Comparison of ENCODE assay signal across 10 cellular contexts in genomic region chr20:58895099-58895795, GRCh38. TPM values are rescaled to one million over a fixed set of nuclear protein-coding genes. Genes with fewer than 3 reads are reported as not detected.
DNase-seq lines count a peak whose midpoint lies in the region; ATAC-seq, FAIRE-seq and TF ChIP-seq lines count a peak whose summit lies in the region.
"Had no signal": no experiment of that assay in that cellular context is flagged by ENCODE, and none has a peak within 500 bp of the region (broad histone marks: within the 10 kb centered on the region; RNA-seq: fewer than 3 reads in every experiment).

No MANE protein-coding gene starts in this region.

- H3K79me2 ChIP-seq in SK-N-SH (ENCODE audit: insufficient read depth) = peaks cover 87% of the 10 kb centered on the region

- ATAC-seq in SK-N-SH treated with all-trans-retinoic acid at 6 μM for 48 hours (no peak), HG02884 (IDR thresholded peaks at IDR 0.05; ENCODE audit: unreplicated experiment) (no peak)

- H3K27ac ChIP-seq in SK-N-SH (ENCODE audit: low read depth in 2 of 2, low read length in 1 of 2) = peak overlapping the region; percentile 92 to 97; a peak in 3 of 4 replicates
- H3K27ac ChIP-seq in WERI-Rb-1 = peak overlapping the region; percentile 23; the same call in 1 of the 2 replicates
- peak overlapping the region in 6 of 8 donors; percentile 1 to 99 (median 98) for H3K27ac ChIP-seq in spleen

- TF ChIP-seq CTCF in SK-N-SH (IDR thresholded peaks at IDR 0.05) (no peak), WERI-Rb-1 (IDR thresholded peaks at IDR 0.05; ENCODE audit: low read depth, low read length) (no peak), fibroblast of pulmonary artery (IDR thresholded peaks at IDR 0.05; ENCODE audit: low read length, missing control alignments) (no peak), spleen (IDR thresholded peaks at IDR 0.05 in 8 of 11, conservative IDR thresholded peaks at IDR 0.05 in 3 of 11) (no peak)

- H3K9me3 ChIP-seq in SK-N-SH (no peaks in the 10 kb centered on the region), WERI-Rb-1 (ENCODE audit: severe bottlenecking) (no peaks in the 10 kb centered on the region), spleen (no peaks in the 10 kb centered on the region)

- peaks cover 49% of the 10 kb centered on the region in 2 experiments for H3K36me3 ChIP-seq in SK-N-SH (replicated peaks in 1 of 2; ENCODE audit: control insufficient read depth in 1 of 2, insufficient read depth in 2 of 2, low read length in 1 of 2)
- H3K36me3 ChIP-seq in WERI-Rb-1 = peaks cover 58% of the 10 kb centered on the region
- H3K36me3 ChIP-seq in spleen = peaks cover 0 to 48% (median 10%) of the 10 kb centered on the region in 6 donors

- H3K27me3 ChIP-seq in SK-N-SH (ENCODE audit: insufficient read depth) (no peaks in the 10 kb centered on the region), WERI-Rb-1 (ENCODE audit: insufficient read depth, low read depth, severe bottlenecking) (no peaks in the 10 kb centered on the region), spleen (replicated peaks in 1 of 7) (no peaks in the 10 kb centered on the region)

- no peak for TF ChIP-seq EP300 in SK-N-SH (IDR thresholded peaks at IDR 0.05; ENCODE audit: borderline replicate concordance in 1 of 2, low read depth in 1 of 2, low read length in 1 of 2)

- peak overlapping the region; percentile 69 to 77 for H3K4me3 ChIP-seq in SK-N-SH (ENCODE audit: low read depth in 2 of 2, low read length in 1 of 2)
- H3K4me3 ChIP-seq in WERI-Rb-1 (ENCODE audit: low read depth, low read length) = no peak overlapping the region
- peak overlapping the region; percentile 80 for H3K4me3 ChIP-seq in fibroblast of pulmonary artery (replicated peaks; ENCODE audit: low read depth, low read length)
- peak overlapping the region in 2 of 8 donors; percentile 71 to 87 for H3K4me3 ChIP-seq in spleen

- H2AFZ ChIP-seq in SK-N-SH (ENCODE audit: low read depth) = no peak overlapping the region; the same call in 1 of the 2 replicates

- CTCF ChIA-PET in SK-N-SH (lab: Yijun Ruan, JAX) = no interaction called here

- peak overlapping the region; percentile 70 for H3K4me2 ChIP-seq in SK-N-SH

- POLR2A ChIA-PET in SK-N-SH (lab: Yijun Ruan, JAX) = no interaction called here

- H3K4me1 ChIP-seq in SK-N-SH (ENCODE audit: control insufficient read depth in 1 of 2, insufficient read depth in 2 of 2, low read depth in 1 of 2, low read length in 1 of 2) = peaks cover 38 to 43% of the 10 kb centered on the region in 2 experiments; a peak in 3 of 4 replicates
- peaks cover 56 to 82% (median 69%) of the 10 kb centered on the region in 6 donors for H3K4me1 ChIP-seq in spleen

- peaks cover 32% of the 10 kb centered on the region for H3F3A ChIP-seq in SK-N-SH (replicated peaks; ENCODE audit: insufficient read depth)

- H4K20me1 ChIP-seq in SK-N-SH (ENCODE audit: insufficient read depth) = peaks cover 76% of the 10 kb centered on the region

- no peak for TF ChIP-seq RAD21 in SK-N-SH (IDR thresholded peaks at IDR 0.05; ENCODE audit: low read length)

- H3K9ac ChIP-seq in SK-N-SH = peak overlapping the region; percentile 97

- DNase-seq in SK-N-SH = no peak
- no peak for DNase-seq in WERI-Rb-1
- DNase-seq in fibroblast of pulmonary artery (ENCODE audit: low read depth) = no peak
- DNase-seq in spleen = no peak
- no peak for DNase-seq in DMS79 treated with DMSO at 0.1 percent for 48 hours (lab: John Stamatoyannopoulos, UW)
- DNase-seq in GM19239 (ENCODE audit: insufficient read length, low spot score) = no peak

- 66% methylated on average over 6 of the region's 6 CpGs for WGBS in SK-N-SH (ENCODE audit: low lambda C conversion rate)
- 43 to 51% (median 45%) methylated on average over 6 of the region's 6 CpGs for WGBS in spleen, 5 donors

- no peaks in the 10 kb centered on the region for H3K9me2 ChIP-seq in SK-N-SH

- TF ChIP-seq POLR2A in spleen (IDR thresholded peaks at IDR 0.05) = no peak

- FAIRE-seq in GM19239 (lab: Jason Lieb, UNC) = no peak
- FAIRE-seq: A204.1, colon had no signal

- intact Hi-C loops in spleen (cut with DNase I; ENCODE audit: low total_unique reads) = loop anchor here (10.0 kb wide), 1 partner anchor 110 kb away; the partner anchor contains the start of gene CTSZ

TF ChIP-seq in SK-N-SH, 30 proteins besides CTCF, POLR2A, EP300 and RAD21:
- TF ChIP-seq CHD2 (IDR thresholded peaks at IDR 0.05; ENCODE audit: low read length, partially characterized antibody) (no peak), MEF2A (IDR thresholded peaks at IDR 0.05; ENCODE audit: borderline replicate concordance, low read depth) (no peak), ZBTB33 (IDR thresholded peaks at IDR 0.05; ENCODE audit: borderline replicate concordance, low read depth) (no peak)

TF ChIP-seq in SK-N-SH treated with all-trans-retinoic acid at 6 μM for 48 hours, 23 proteins besides CTCF, POLR2A, EP300 and RAD21:
- TF ChIP-seq, protein P1, sequence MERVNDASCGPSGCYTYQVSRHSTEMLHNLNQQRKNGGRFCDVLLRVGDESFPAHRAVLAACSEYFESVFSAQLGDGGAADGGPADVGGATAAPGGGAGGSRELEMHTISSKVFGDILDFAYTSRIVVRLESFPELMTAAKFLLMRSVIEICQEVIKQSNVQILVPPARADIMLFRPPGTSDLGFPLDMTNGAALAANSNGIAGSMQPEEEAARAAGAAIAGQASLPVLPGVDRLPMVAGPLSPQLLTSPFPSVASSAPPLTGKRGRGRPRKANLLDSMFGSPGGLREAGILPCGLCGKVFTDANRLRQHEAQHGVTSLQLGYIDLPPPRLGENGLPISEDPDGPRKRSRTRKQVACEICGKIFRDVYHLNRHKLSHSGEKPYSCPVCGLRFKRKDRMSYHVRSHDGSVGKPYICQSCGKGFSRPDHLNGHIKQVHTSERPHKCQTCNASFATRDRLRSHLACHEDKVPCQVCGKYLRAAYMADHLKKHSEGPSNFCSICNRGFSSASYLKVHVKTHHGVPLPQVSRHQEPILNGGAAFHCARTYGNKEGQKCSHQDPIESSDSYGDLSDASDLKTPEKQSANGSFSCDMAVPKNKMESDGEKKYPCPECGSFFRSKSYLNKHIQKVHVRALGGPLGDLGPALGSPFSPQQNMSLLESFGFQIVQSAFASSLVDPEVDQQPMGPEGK (CRISPR knock-in tag; IDR thresholded peaks at IDR 0.05; ENCODE audit: borderline replicate concordance) = no peak
- no peak for TF ChIP-seq ZFP3 (CRISPR knock-in tag; IDR thresholded peaks at IDR 0.05)
- TF ChIP-seq TOX (CRISPR knock-in tag; IDR thresholded peaks at IDR 0.05; ENCODE audit: borderline replicate concordance) = no peak
- TF ChIP-seq ZNF8 (CRISPR knock-in tag; IDR thresholded peaks at IDR 0.05) = no peak
- no peak for TF ChIP-seq ARNTL (CRISPR knock-in tag; IDR thresholded peaks at IDR 0.05; ENCODE audit: borderline replicate concordance, low read depth)
- TF ChIP-seq ZNF565 (CRISPR knock-in tag; conservative IDR thresholded peaks at IDR 0.05; ENCODE audit: low read depth) = no peak
- no peak for TF ChIP-seq ZNF70 (CRISPR knock-in tag; IDR thresholded peaks at IDR 0.05)
- no peak for TF ChIP-seq POU6F1 (CRISPR knock-in tag; IDR thresholded peaks at IDR 0.05; ENCODE audit: borderline replicate concordance, low read depth)
- no peak for TF ChIP-seq ISL1 (CRISPR knock-in tag; IDR thresholded peaks at IDR 0.05)
- TF ChIP-seq ESRRG (CRISPR knock-in tag; IDR thresholded peaks at IDR 0.05) = no peak

RNA-seq across cellular contexts. Expression of gene GNAS, which starts 42.7 kb away (rescaled TPM):
- polyA plus RNA-seq in SK-N-SH (2012; rRNA removed) (1,011 and 1,562 TPM in 2 replicates), spleen (100 to 1,000 TPM; 722 to 854 (median 771) TPM)
- polyA plus RNA-seq in SK-N-SH (2012; cell fraction: cytosol; rRNA removed) = 1,261 and 1,880 TPM in 2 replicates
- 1,323 and 1,902 TPM in 2 replicates for polyA plus RNA-seq in SK-N-SH (2012; cell fraction: nucleus; rRNA removed)
- total RNA-seq in spleen = 100 to 1,000 TPM; 745 to 849 (median 769) TPM

RNA-seq across cellular contexts. Expression of gene GNAS-AS1, which starts 44.5 kb away (rescaled TPM):
- 1.2 and 1.5 TPM in 2 replicates for polyA plus RNA-seq in SK-N-SH (2012; rRNA removed)
- 0.91 and 1.0 TPM in 2 replicates for polyA plus RNA-seq in SK-N-SH (2012; cell fraction: cytosol; rRNA removed)
- 2.7 and 3.3 TPM in 2 replicates for polyA plus RNA-seq in SK-N-SH (2012; cell fraction: nucleus; rRNA removed)
- 1 to 10 TPM in 2 of 7 donors, under 1 TPM in 3, not detected in 2; 0.44 to 1.1 (median 0.70) TPM for total RNA-seq in spleen
- under 1 TPM; 0.18 to 0.32 (median 0.22) TPM for polyA plus RNA-seq in spleen

Comparison
In these comparisons a context has a peak if more than half of its experiments do, and no peak if none do; other contexts are left out.
1. H3K27ac ChIP-seq: peak in every context shown above with its lines; median percentile 98 in spleen; 94 in SK-N-SH; 23 in WERI-Rb-1.